Comparison of ENCODE assay signal across 1 cellular context in the genomic region with DNA sequence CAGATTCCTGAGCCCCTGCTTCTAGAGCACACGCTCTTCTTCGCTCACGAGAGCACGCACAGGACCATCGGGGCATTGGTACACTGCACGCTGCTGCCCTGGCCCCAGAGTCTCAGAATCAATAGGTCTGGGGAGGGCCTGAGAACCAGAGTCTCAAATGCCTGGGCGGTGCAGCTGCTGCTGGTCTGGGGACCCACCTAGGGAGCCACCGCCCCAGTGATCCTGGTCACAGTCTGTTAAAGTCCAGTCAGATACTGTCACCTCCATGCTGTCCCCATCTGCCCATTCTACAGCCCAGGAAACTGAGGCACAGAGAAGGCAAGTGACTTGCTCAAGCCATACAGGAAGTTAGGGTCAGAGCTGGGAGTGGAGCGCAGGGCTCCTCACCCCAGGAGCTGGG.
TF ChIP-seq lines count a peak whose summit lies in the region.

No MANE protein-coding gene starts in this region.

TF ChIP-seq in H1, 55 proteins besides CTCF, POLR2A, EP300 and RAD21:
- TF ChIP-seq CREB1 (IDR thresholded peaks at IDR 0.05) (no peak), JUND (IDR thresholded peaks at IDR 0.05; ENCODE audit: low read length) (no peak), CHD1 (IDR thresholded peaks at IDR 0.05; ENCODE audit: low read depth, low read length) (no peak), CHD2 (IDR thresholded peaks at IDR 0.05; ENCODE audit: low read length) (no peak)
